In the genomic region with DNA sequence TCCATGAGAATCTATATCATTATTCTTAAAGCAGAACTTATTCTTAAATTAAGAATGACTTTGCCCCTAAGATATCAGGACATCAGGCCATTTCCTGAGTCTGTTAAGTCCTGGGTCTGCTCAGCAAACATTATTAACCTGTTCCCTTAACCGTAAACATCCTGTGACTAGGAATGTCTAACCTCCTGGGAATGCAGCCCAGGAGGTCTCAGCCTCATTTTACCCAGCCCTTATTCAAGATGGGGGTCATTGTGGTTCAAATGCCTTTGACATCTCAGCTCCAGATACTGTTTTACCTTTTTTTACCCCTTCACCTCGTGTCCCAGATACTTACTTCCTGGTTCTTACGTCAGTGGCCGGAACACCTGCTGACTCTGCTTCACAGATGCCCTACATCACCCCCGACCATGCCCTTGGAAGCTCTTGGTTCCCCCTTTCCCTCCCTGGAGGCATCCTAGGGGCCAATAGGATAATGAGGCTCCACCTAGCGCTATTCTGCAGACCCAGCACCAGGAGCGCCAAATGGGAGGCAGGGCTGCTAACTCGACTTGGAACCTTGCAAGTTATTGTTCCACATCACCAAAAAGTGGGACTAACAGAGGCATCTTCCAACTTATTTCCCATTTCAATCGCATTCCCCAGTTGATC, we compare ENCODE assay signal across 15 cellular contexts.
DNase-seq lines count a peak whose midpoint lies in the region; ATAC-seq, FAIRE-seq and TF ChIP-seq lines count a peak whose summit lies in the region.
"Had no signal": no experiment of that assay in that cellular context is flagged by ENCODE, and none has a peak within 500 bp of the region (broad histone marks: within the 10 kb centered on the region; RNA-seq: fewer than 3 reads in every experiment).

No MANE protein-coding gene starts in this region.

- FAIRE-seq in GM19239 (lab: Jason Lieb, UNC): no peak

- H3K27me3 Mint-ChIP-seq in endodermal cell (ENCODE audit: insufficient read depth) (no peaks in the 10 kb centered on the region), progenitor cell of endocrine pancreas (peaks cover 3% of the 10 kb centered on the region)

- no TSS peak for BruUV-seq in PC-9 (replicated peaks; lab: Mats Ljungman, UMichigan)

- H3K27ac Mint-ChIP-seq in endodermal cell (peak overlapping the region; percentile 74), progenitor cell of endocrine pancreas (peak overlapping the region; percentile 23)
- H3K27ac Mint-ChIP-seq: CD14-positive monocyte had no signal

- H3K9me3 Mint-ChIP-seq in endodermal cell: peaks cover 15% of the 10 kb centered on the region
- peaks cover 6% of the 10 kb centered on the region for H3K9me3 Mint-ChIP-seq in progenitor cell of endocrine pancreas (ENCODE audit: low read depth)

- peaks cover 13% of the 10 kb centered on the region for H3K4me1 Mint-ChIP-seq in endodermal cell
- H3K4me1 Mint-ChIP-seq in progenitor cell of endocrine pancreas (ENCODE audit: low read depth): peaks cover 24% of the 10 kb centered on the region
- H3K4me1 Mint-ChIP-seq: CD14-positive monocyte had no signal

- peaks cover 54% of the 10 kb centered on the region for H3K4me1 ChIP-seq in PC-9 (replicated peaks; ENCODE audit: insufficient read depth)
- H3K4me1 ChIP-seq in endodermal cell (ENCODE audit: control insufficient read depth, insufficient read depth, low read length): no peaks in the 10 kb centered on the region

- H2AFZ ChIP-seq in PC-9: peak overlapping the region; percentile 24

- WGBS in endodermal cell (ENCODE audit: insufficient coverage in 1 of 2, insufficient read length in 1 of 2), 2 experiments: 84 to 94% methylated on average over 6 to 9 of the region's 9 CpGs

- H3K36me3 Mint-ChIP-seq in endodermal cell (ENCODE audit: low read depth) (no peaks in the 10 kb centered on the region), progenitor cell of endocrine pancreas (ENCODE audit: insufficient read depth) (no peaks in the 10 kb centered on the region)
- H3K36me3 Mint-ChIP-seq: CD14-positive monocyte had no signal

- H3K9me3 ChIP-seq in PC-9 (ENCODE audit: insufficient read depth, low read depth) (0 out of 2 replicates have a peak, but pooled peaks cover 5% of the 10 kb centered on the region), endodermal cell (ENCODE audit: control insufficient read depth, low read length) (no peaks in the 10 kb centered on the region)

- no peak overlapping the region for H3K9ac ChIP-seq in endodermal cell (ENCODE audit: extremely low read depth, low read length, poor library complexity, severe bottlenecking)

- peaks cover 28% of the 10 kb centered on the region for H3F3A ChIP-seq in PC-9 (ENCODE audit: insufficient read depth, low read depth)

- CTCF ChIA-PET in PC-9 (lab: Charles Lee): no interaction called here

- peak overlapping the region; percentile 70 for H3K4me2 ChIP-seq in PC-9

- no peak for ATAC-seq in GM18861 (IDR thresholded peaks at IDR 0.05; ENCODE audit: unreplicated experiment)

- no peaks in the 10 kb centered on the region for H3K9me2 ChIP-seq in PC-9 (ENCODE audit: insufficient read depth)

- H3K79me2 ChIP-seq in PC-9 (ENCODE audit: low read depth): no peaks in the 10 kb centered on the region

- H3K27me3 ChIP-seq in PC-9 (ENCODE audit: insufficient read depth, low read depth): 0 out of 2 replicates have a peak, but pooled peaks cover 7% of the 10 kb centered on the region
- H3K27me3 ChIP-seq in endodermal cell (ENCODE audit: control insufficient read depth, insufficient read depth, low read length, poor library complexity, severe bottlenecking): no peaks in the 10 kb centered on the region

- H3K4me3 ChIP-seq in PC-9 (no peak overlapping the region), endodermal cell (ENCODE audit: low read length) (no peak overlapping the region)

- TF ChIP-seq CTCF in PC-9 (conservative IDR thresholded peaks at IDR 0.05) (peak; percentile 31; the same call in 1 of the 2 replicates), endodermal cell (conservative IDR thresholded peaks at IDR 0.05) (no peak), progenitor cell of endocrine pancreas (IDR thresholded peaks at IDR 0.05; ENCODE audit: unreplicated experiment) (no peak)

- intact Hi-C loops in PC-9 (cut with micrococcal nuclease; ENCODE audit: unreplicated experiment): no loop called here

- no peaks in the 10 kb centered on the region for H3K36me3 ChIP-seq in PC-9 (ENCODE audit: low read depth)
- no peaks in the 10 kb centered on the region for H3K36me3 ChIP-seq in endodermal cell (ENCODE audit: control insufficient read depth, insufficient read depth, low read length)

- peak; percentile 13 for DNase-seq in NCI-H510A (lab: John Stamatoyannopoulos, UW)
- peak in 1 of 2 experiments; percentile 93 for DNase-seq in PC-9
- DNase-seq in endodermal cell: no peak
- DNase-seq in progenitor cell of endocrine pancreas (ENCODE audit: low spot score, unreplicated experiment): no peak
- no peak for DNase-seq in GM19239 (ENCODE audit: insufficient read length, low spot score)
- no peak for DNase-seq in HK-2 (ENCODE audit: unreplicated experiment)
- no peak for DNase-seq in NCI-H128 (lab: John Stamatoyannopoulos, UW; ENCODE audit: unreplicated experiment)
- DNase-seq: EL, Kasumi-1, NCI-H1436, NCI-H1930, NCI-H748 treated with DMSO at 0.1 percent for 48 hours, Right ventricle myocardium superior had no signal

- H3K27ac ChIP-seq in PC-9 (peak overlapping the region; percentile 91), endodermal cell (ENCODE audit: low read depth, low read length) (no peak overlapping the region)

- POLR2A ChIA-PET in PC-9 (lab: Charles Lee; ENCODE audit: unreplicated experiment): no interaction called here

- no peaks in the 10 kb centered on the region for H4K20me1 ChIP-seq in PC-9 (ENCODE audit: insufficient read depth)

- no peak overlapping the region for H3K4me3 Mint-ChIP-seq in endodermal cell
- no peak overlapping the region for H3K4me3 Mint-ChIP-seq in progenitor cell of endocrine pancreas (ENCODE audit: low read depth)
- H3K4me3 Mint-ChIP-seq: CD14-positive monocyte had no signal
